Comparison of ENCODE assay signal across 10 cellular contexts in the genomic region with DNA sequence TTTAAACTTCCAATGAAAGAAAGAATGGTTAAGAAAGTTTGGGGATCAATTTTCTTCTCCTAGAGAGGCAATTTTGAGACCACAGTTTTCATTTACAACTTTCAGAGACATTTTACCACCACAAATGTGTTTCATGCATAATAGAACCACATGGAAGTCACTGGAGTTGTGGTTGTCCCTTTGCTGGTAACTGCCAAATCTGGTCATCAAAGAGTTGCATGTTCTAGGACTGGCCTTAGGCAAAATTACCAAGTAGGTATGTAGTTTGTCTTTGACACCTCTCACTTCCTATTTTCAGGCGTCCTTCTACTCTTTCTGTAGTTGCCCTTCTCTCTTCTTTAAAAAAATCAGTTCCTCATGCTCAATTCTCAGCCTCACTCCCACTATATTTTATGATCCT. TPM values are rescaled to one million over a fixed set of nuclear protein-coding genes. Genes with fewer than 3 reads are reported as not detected.
A peak's percentile ranks its signal among the peaks of the same experiment; 100 is the strongest.
DNase-seq lines count a peak whose midpoint lies in the region; ATAC-seq and TF ChIP-seq lines count a peak whose summit lies in the region.
"Had no signal": no experiment of that assay in that cellular context is flagged by ENCODE, and none has a peak within 500 bp of the region (broad histone marks: within the 10 kb centered on the region; RNA-seq: fewer than 3 reads in every experiment).

No MANE protein-coding gene starts in this region.

- H2AFZ ChIP-seq in SK-N-SH (ENCODE audit: low read depth): no peak overlapping the region
- H2AFZ ChIP-seq: parathyroid adenoma had no signal

- TF ChIP-seq EP300 in esophagus muscularis mucosa (IDR thresholded peaks at IDR 0.05) (no peak), SK-N-SH (IDR thresholded peaks at IDR 0.05; ENCODE audit: borderline replicate concordance in 1 of 2, low read depth in 1 of 2, low read length in 1 of 2) (no peak)

- CTCF ChIA-PET in SK-N-SH (lab: Yijun Ruan, JAX): interaction anchor here (1.1 kb wide), 1 partner anchor 35 kb away, joined by 3 read pairs; no protein-coding TSS in a partner anchor

- peaks cover 0 to 7% (median 0%) of the 10 kb centered on the region in 4 donors for H3K4me1 ChIP-seq in esophagus muscularis mucosa
- peaks cover 0 to 4% of the 10 kb centered on the region in 2 experiments; a peak in 1 of 4 replicates for H3K4me1 ChIP-seq in SK-N-SH (ENCODE audit: control insufficient read depth in 1 of 2, insufficient read depth in 2 of 2, low read depth in 1 of 2, low read length in 1 of 2)
- H3K4me1 ChIP-seq: parathyroid adenoma had no signal

- H3K79me2 ChIP-seq in SK-N-SH (ENCODE audit: insufficient read depth): no peaks in the 10 kb centered on the region
- H3K79me2 ChIP-seq: parathyroid adenoma had no signal

- intact Hi-C loops in esophagus muscularis mucosa (cut with DNase I): no loop called here

- H3K9ac ChIP-seq in SK-N-SH: no peak overlapping the region
- H3K9ac ChIP-seq: parathyroid adenoma had no signal

- TF ChIP-seq CTCF in GM20000 (IDR thresholded peaks at IDR 0.05; ENCODE audit: extremely low read depth, missing control alignments) (no peak), esophagus muscularis mucosa (IDR thresholded peaks at IDR 0.05) (no peak), SK-N-SH (IDR thresholded peaks at IDR 0.05) (no peak)

- no peak for TF ChIP-seq POLR2A in esophagus muscularis mucosa (IDR thresholded peaks at IDR 0.05; ENCODE audit: low read depth)

- H3K4me2 ChIP-seq in SK-N-SH: no peak overlapping the region

- H3F3A ChIP-seq in SK-N-SH (replicated peaks; ENCODE audit: insufficient read depth): no peaks in the 10 kb centered on the region

- no peak for TF ChIP-seq RAD21 in SK-N-SH (IDR thresholded peaks at IDR 0.05; ENCODE audit: low read length)

- H3K9me2 ChIP-seq in SK-N-SH: no peaks in the 10 kb centered on the region

- H3K4me3 ChIP-seq in esophagus muscularis mucosa: no peak overlapping the region
- H3K4me3 ChIP-seq in SK-N-SH (ENCODE audit: low read depth in 2 of 2, low read length in 1 of 2): no peak overlapping the region

- H3K27me3 ChIP-seq in esophagus muscularis mucosa: no peaks in the 10 kb centered on the region
- no peaks in the 10 kb centered on the region for H3K27me3 ChIP-seq in SK-N-SH (ENCODE audit: insufficient read depth)

- no peak overlapping the region for H3K27ac ChIP-seq in esophagus muscularis mucosa (replicated peaks in 1 of 4)
- H3K27ac ChIP-seq in SK-N-SH (ENCODE audit: low read depth in 2 of 2, low read length in 1 of 2): no peak overlapping the region
- H3K27ac ChIP-seq: parathyroid adenoma had no signal

- no peaks in the 10 kb centered on the region for H4K20me1 ChIP-seq in SK-N-SH (ENCODE audit: insufficient read depth)

- POLR2A ChIA-PET in SK-N-SH (lab: Yijun Ruan, JAX): no interaction called here

- H3K36me3 ChIP-seq in esophagus muscularis mucosa (no peaks in the 10 kb centered on the region), SK-N-SH (replicated peaks in 1 of 2; ENCODE audit: control insufficient read depth in 1 of 2, insufficient read depth in 2 of 2, low read length in 1 of 2) (no peaks in the 10 kb centered on the region)

- H3K9me3 ChIP-seq in esophagus muscularis mucosa: no peaks in the 10 kb centered on the region
- H3K9me3 ChIP-seq in SK-N-SH: no peaks in the 10 kb centered on the region

- ATAC-seq in GM18508 (IDR thresholded peaks at IDR 0.05; ENCODE audit: insufficient read depth, unreplicated experiment): peak; percentile 62
- peak; percentile 87 for ATAC-seq in HG02870 (IDR thresholded peaks at IDR 0.05; ENCODE audit: unreplicated experiment)
- ATAC-seq in HG03469 (IDR thresholded peaks at IDR 0.05; ENCODE audit: unreplicated experiment): peak; percentile 64

- DNase-seq in GM20000 (ENCODE audit: low spot score) (peak; percentile 16), C1 segment of cervical spinal cord (lab: John Stamatoyannopoulos, UW) (no peak), esophagus muscularis mucosa (ENCODE audit: extremely low spot score) (no peak), NCI-H748 treated with DMSO at 0.1 percent for 48 hours (lab: John Stamatoyannopoulos, UW) (no peak), SK-N-SH (no peak)
- DNase-seq: DND-41 had no signal

- WGBS in esophagus muscularis mucosa: 77% methylated on average over 1 of the region's 1 CpG
- 77% methylated on average over 1 of the region's 1 CpG for WGBS in SK-N-SH (ENCODE audit: low lambda C conversion rate)

TF ChIP-seq in SK-N-SH, 30 proteins besides CTCF, POLR2A, EP300 and RAD21:
- no peak for TF ChIP-seq REST (IDR thresholded peaks at IDR 0.05; ENCODE audit: low read depth, low read length)
- TF ChIP-seq TAF1 (IDR thresholded peaks at IDR 0.05; ENCODE audit: borderline replicate concordance, low read depth, low read length): no peak
- no peak for TF ChIP-seq NRF1 (IDR thresholded peaks at IDR 0.05; ENCODE audit: low read depth, low read length)
- TF ChIP-seq TEAD4 (IDR thresholded peaks at IDR 0.05; ENCODE audit: borderline replicate concordance, insufficient read depth): no peak
- TF ChIP-seq FOXM1 (IDR thresholded peaks at IDR 0.05; ENCODE audit: low read depth): no peak
- TF ChIP-seq, protein P1, sequence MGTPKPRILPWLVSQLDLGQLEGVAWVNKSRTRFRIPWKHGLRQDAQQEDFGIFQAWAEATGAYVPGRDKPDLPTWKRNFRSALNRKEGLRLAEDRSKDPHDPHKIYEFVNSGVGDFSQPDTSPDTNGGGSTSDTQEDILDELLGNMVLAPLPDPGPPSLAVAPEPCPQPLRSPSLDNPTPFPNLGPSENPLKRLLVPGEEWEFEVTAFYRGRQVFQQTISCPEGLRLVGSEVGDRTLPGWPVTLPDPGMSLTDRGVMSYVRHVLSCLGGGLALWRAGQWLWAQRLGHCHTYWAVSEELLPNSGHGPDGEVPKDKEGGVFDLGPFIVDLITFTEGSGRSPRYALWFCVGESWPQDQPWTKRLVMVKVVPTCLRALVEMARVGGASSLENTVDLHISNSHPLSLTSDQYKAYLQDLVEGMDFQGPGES (IDR thresholded peaks at IDR 0.05; ENCODE audit: low read depth, low read length): no peak
- TF ChIP-seq CHD2 (IDR thresholded peaks at IDR 0.05; ENCODE audit: low read length, partially characterized antibody): no peak
- no peak for TF ChIP-seq POLR2AphosphoS5 (IDR thresholded peaks at IDR 0.05; ENCODE audit: low read depth, low read length)
- no peak for TF ChIP-seq YY1 (IDR thresholded peaks at IDR 0.05; ENCODE audit: low read depth)
- TF ChIP-seq EZH2phosphoT487 (IDR thresholded peaks at IDR 0.05; ENCODE audit: borderline replicate concordance, low read depth): no peak
- TF ChIP-seq, protein P2, sequence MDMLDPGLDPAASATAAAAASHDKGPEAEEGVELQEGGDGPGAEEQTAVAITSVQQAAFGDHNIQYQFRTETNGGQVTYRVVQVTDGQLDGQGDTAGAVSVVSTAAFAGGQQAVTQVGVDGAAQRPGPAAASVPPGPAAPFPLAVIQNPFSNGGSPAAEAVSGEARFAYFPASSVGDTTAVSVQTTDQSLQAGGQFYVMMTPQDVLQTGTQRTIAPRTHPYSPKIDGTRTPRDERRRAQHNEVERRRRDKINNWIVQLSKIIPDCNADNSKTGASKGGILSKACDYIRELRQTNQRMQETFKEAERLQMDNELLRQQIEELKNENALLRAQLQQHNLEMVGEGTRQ (IDR thresholded peaks at IDR 0.05; ENCODE audit: borderline replicate concordance, low read depth, low read length): no peak
- no peak for TF ChIP-seq JUND (IDR thresholded peaks at IDR 0.05)
TF ChIP-seq in SK-N-SH: peak in this region for 0.

RNA-seq across cellular contexts. Expression of gene TMX1, which starts 54.3 kb away (rescaled TPM):
- 10 to 100 TPM; 17.6 to 24.1 (median 22.6) TPM for total RNA-seq in esophagus muscularis mucosa
- 16.1 and 16.8 TPM in 2 replicates for polyA plus RNA-seq in SK-N-SH (2012; rRNA removed)
- polyA plus RNA-seq in SK-N-SH (2012; cell fraction: cytosol; rRNA removed): 23.1 and 24.6 TPM in 2 replicates
- polyA plus RNA-seq in SK-N-SH (2012; cell fraction: nucleus; rRNA removed): 4.1 and 6.8 TPM in 2 replicates
